In the genomic region with DNA sequence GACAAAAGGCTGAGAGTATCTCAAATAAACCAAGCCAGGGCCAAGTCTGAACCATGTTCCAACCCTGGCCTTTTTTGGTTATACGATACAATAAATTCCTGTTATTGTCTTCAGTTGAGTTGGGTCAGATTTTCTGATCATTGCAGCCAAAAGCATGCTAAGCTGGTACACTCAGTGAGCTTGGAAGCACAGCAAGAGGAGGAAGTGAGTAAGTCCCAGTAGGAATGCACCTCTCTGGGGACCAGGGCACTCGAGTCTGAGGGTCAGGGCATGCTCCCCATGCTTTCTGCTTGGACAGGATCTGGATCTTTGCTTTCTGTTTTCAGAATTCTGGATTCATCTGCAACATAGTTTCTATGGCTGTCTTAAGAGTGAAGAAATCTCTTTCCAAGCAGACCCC, we compare ENCODE assay signal across 23 cellular contexts.
DNase-seq lines count a peak whose midpoint lies in the region; TF ChIP-seq lines count a peak whose summit lies in the region.
"Had no signal": no experiment of that assay in that cellular context is flagged by ENCODE, and none has a peak within 500 bp of the region (broad histone marks: within the 10 kb centered on the region; RNA-seq: fewer than 3 reads in every experiment).

No MANE protein-coding gene starts in this region.

- H3K27me3 Mint-ChIP-seq in activated naive CD4-positive, alpha-beta T cell treated with anti-CD3 and anti-CD28 coated beads for 36 hours (ENCODE audit: low read depth) = no peaks in the 10 kb centered on the region

- DNase-seq in AG10803 (ENCODE audit: low read depth) = peak; percentile 73
- DNase-seq in HT1080 (ENCODE audit: low read depth) = peak; percentile 70
- peak; percentile 35 to 88 for DNase-seq in cardiac fibroblast (ENCODE audit: low read depth in 2 of 2)
- DNase-seq in myocyte (ENCODE audit: low read depth) = peak; percentile 24
- no peak for DNase-seq in activated naive CD4-positive, alpha-beta T cell treated with anti-CD3 and anti-CD28 coated beads for 36 hours
- no peak for DNase-seq in H7
- no peak for DNase-seq in activated gamma-delta T cell treated with Interleukin-2 at 50 U/mL for 16 hours
- no peak for DNase-seq in SIG-M5 (lab: John Stamatoyannopoulos, UW)
- DNase-seq: ACHN; CD4-positive, alpha-beta memory T cell; DMS79 treated with DMSO at 0.1 percent for 48 hours; effector memory CD8-positive, alpha-beta T cell; H9; KG1; NCI-H1092; NCI-H748 treated with DMSO at 0.1 percent for 48 hours; retina; SK-N-SH; T-helper 9 cell; transverse colon had no signal

- peaks cover 6% of the 10 kb centered on the region for H3K9me3 Mint-ChIP-seq in activated naive CD4-positive, alpha-beta T cell treated with anti-CD3 and anti-CD28 coated beads for 36 hours
- H3K9me3 Mint-ChIP-seq: activated T-helper 1 cell treated with anti-CD3 and anti-CD28 coated beads, Interleukin-12 subunit alpha, Interleukin-12 subunit beta, Interleukin-2, Interleukin-4 antibody, amounts not matched to agents 30 ng/mL and 10 ng/mL and 1 ng/mL, durations not matched to agents 14 hours and 24 hours and 36 hours; stimulated activated effector memory CD8-positive, alpha-beta T cell treated with anti-CD3 and anti-CD28 coated beads, Interleukin-12 subunit alpha, Interleukin-12 subunit beta, amount 100 ng/mL, for 72 hours had no signal

- H3K4me3 ChIP-seq in AG10803 (ENCODE audit: low read length) (no peak overlapping the region), cardiac fibroblast (replicated peaks in 1 of 2; ENCODE audit: low read depth in 2 of 2, low read length in 2 of 2) (no peak overlapping the region), H7 (ENCODE audit: insufficient read depth, low read depth, low read length) (no peak overlapping the region)
- H3K4me3 ChIP-seq: transverse colon had no signal

- no peaks in the 10 kb centered on the region for H3K4me1 Mint-ChIP-seq in activated naive CD4-positive, alpha-beta T cell treated with anti-CD3 and anti-CD28 coated beads for 36 hours (ENCODE audit: low read depth)
- H3K4me1 Mint-ChIP-seq: CD4-positive, alpha-beta memory T cell; central memory CD8-positive, alpha-beta T cell; stimulated activated effector memory CD8-positive, alpha-beta T cell treated with anti-CD3 and anti-CD28 coated beads, Interleukin-12 subunit alpha, Interleukin-12 subunit beta, amount 100 ng/mL, for 72 hours had no signal

- H3K36me3 Mint-ChIP-seq in activated naive CD4-positive, alpha-beta T cell treated with anti-CD3 and anti-CD28 coated beads for 36 hours (ENCODE audit: low read depth) = no peaks in the 10 kb centered on the region
- H3K36me3 Mint-ChIP-seq: CD4-positive, alpha-beta memory T cell; stimulated activated effector memory CD8-positive, alpha-beta T cell treated with anti-CD3 and anti-CD28 coated beads, Interleukin-12 subunit alpha, Interleukin-12 subunit beta, amount 100 ng/mL, for 72 hours had no signal

- H3K27me3 ChIP-seq in H7 (ENCODE audit: control insufficient read depth, insufficient read depth, low read length) = peaks cover 2% of the 10 kb centered on the region; the same call in 1 of the 2 replicates
- H3K27me3 ChIP-seq: transverse colon had no signal

- no peak overlapping the region for H3K27ac Mint-ChIP-seq in activated naive CD4-positive, alpha-beta T cell treated with anti-CD3 and anti-CD28 coated beads for 36 hours
- H3K27ac Mint-ChIP-seq: activated T-helper 1 cell treated with anti-CD3 and anti-CD28 coated beads, Interleukin-12 subunit alpha, Interleukin-12 subunit beta, Interleukin-2, Interleukin-4 antibody, amounts not matched to agents 30 ng/mL and 10 ng/mL and 1 ng/mL, durations not matched to agents 14 hours and 24 hours and 36 hours; effector memory CD8-positive, alpha-beta T cell; H9; stimulated activated effector memory CD8-positive, alpha-beta T cell treated with anti-CD3 and anti-CD28 coated beads, Interleukin-12 subunit alpha, Interleukin-12 subunit beta, amount 100 ng/mL, for 72 hours had no signal

- H3K4me3 Mint-ChIP-seq in activated naive CD4-positive, alpha-beta T cell treated with anti-CD3 and anti-CD28 coated beads for 36 hours = no peak overlapping the region
- H3K4me3 Mint-ChIP-seq: activated T-helper 1 cell treated with anti-CD3 and anti-CD28 coated beads, Interleukin-12 subunit alpha, Interleukin-12 subunit beta, Interleukin-2, Interleukin-4 antibody, amounts not matched to agents 30 ng/mL and 10 ng/mL and 1 ng/mL, durations not matched to agents 14 hours and 24 hours and 36 hours; CD4-positive, alpha-beta memory T cell; central memory CD8-positive, alpha-beta T cell; effector memory CD8-positive, alpha-beta T cell; H9; stimulated activated effector memory CD8-positive, alpha-beta T cell treated with anti-CD3 and anti-CD28 coated beads, Interleukin-12 subunit alpha, Interleukin-12 subunit beta, amount 100 ng/mL, for 72 hours had no signal

- no peak for TF ChIP-seq CTCF in AG10803 (conservative IDR thresholded peaks at IDR 0.05; ENCODE audit: low read length)
- no peak for TF ChIP-seq CTCF in cardiac fibroblast (IDR thresholded peaks at IDR 0.05; ENCODE audit: low read depth, low read length)

- intact Hi-C loops in activated naive CD4-positive, alpha-beta T cell treated with anti-CD3 and anti-CD28 coated beads for 36 hours (cut with micrococcal nuclease) = no loop called here

- H3K36me3 ChIP-seq in H7 (replicated peaks; ENCODE audit: control insufficient read depth, insufficient read depth, low read length) = no peaks in the 10 kb centered on the region
- H3K36me3 ChIP-seq: transverse colon had no signal

- CTCF ChIA-PET in activated naive CD4-positive, alpha-beta T cell treated with anti-CD3 and anti-CD28 coated beads for 36 hours (lab: Charles Lee) = no interaction called here

Comparison
In these comparisons a context has a peak if more than half of its experiments do, and no peak if none do; other contexts are left out.
1. DNase-seq: peak in AG10803 (single experiment), HT1080 (single experiment), cardiac fibroblast (2 of 2) and myocyte (single experiment); none in activated naive CD4-positive, alpha-beta T cell treated with anti-CD3 and anti-CD28 coated beads for 36 hours (single experiment), H7 (single experiment), activated gamma-delta T cell treated with Interleukin-2 at 50 U/mL for 16 hours (single experiment) and SIG-M5 (single experiment).